In genomic region chr12:52952082-52952801, GRCh38 we compare ENCODE assay signal across 10 cellular contexts. TPM values are rescaled to one million over a fixed set of nuclear protein-coding genes. Genes with fewer than 3 reads are reported as not detected.
DNase-seq lines count a peak whose midpoint lies in the region; ATAC-seq, FAIRE-seq and TF ChIP-seq lines count a peak whose summit lies in the region.
"Had no signal": no experiment of that assay in that cellular context is flagged by ENCODE, and none has a peak within 500 bp of the region (broad histone marks: within the 10 kb centered on the region; RNA-seq: fewer than 3 reads in every experiment).

No MANE protein-coding gene starts in this region.

- TF ChIP-seq CTCF in GM20000 (IDR thresholded peaks at IDR 0.05; ENCODE audit: extremely low read depth, missing control alignments), result peak; percentile 3
- TF ChIP-seq CTCF in endodermal cell (conservative IDR thresholded peaks at IDR 0.05), result peak; percentile 70
- TF ChIP-seq CTCF in progenitor cell of endocrine pancreas (IDR thresholded peaks at IDR 0.05; ENCODE audit: unreplicated experiment), result peak; percentile 45

- no peak for DNase-seq in GM20000 (ENCODE audit: low spot score)
- DNase-seq in NT2/D1 (ENCODE audit: low read depth, low spot score), result no peak
- peak; percentile 71 for DNase-seq in endodermal cell
- DNase-seq in progenitor cell of endocrine pancreas (ENCODE audit: low spot score, unreplicated experiment), result no peak
- no peak for DNase-seq in activated CD4-positive, CD25-positive, alpha-beta regulatory T cell (lab: John Stamatoyannopoulos, UW)
- DNase-seq in GM12891 (ENCODE audit: insufficient read length, low spot score), result no peak
- DNase-seq: activated CD8-positive, alpha-beta memory T cell treated with anti-CD3 and anti-CD28 coated beads, Interleukin-2, amount 10 ng/mL, durations not matched to agents 7 days and 5 days; EL had no signal

- peak overlapping the region; percentile 82 for H3K27ac Mint-ChIP-seq in endodermal cell
- H3K27ac Mint-ChIP-seq in progenitor cell of endocrine pancreas, result peak overlapping the region; percentile 90
- H3K27ac Mint-ChIP-seq: activated CD8-positive, alpha-beta memory T cell treated with anti-CD3 and anti-CD28 coated beads, Interleukin-2, amount 10 ng/mL, durations not matched to agents 7 days and 5 days had no signal

- no peak for FAIRE-seq in GM12891 (lab: Jason Lieb, UNC)

- H3K4me3 Mint-ChIP-seq in endodermal cell, result peak overlapping the region; percentile 100
- peak overlapping the region; percentile 98 for H3K4me3 Mint-ChIP-seq in progenitor cell of endocrine pancreas (ENCODE audit: low read depth)
- H3K4me3 Mint-ChIP-seq: activated CD8-positive, alpha-beta memory T cell treated with anti-CD3 and anti-CD28 coated beads, Interleukin-2, amount 10 ng/mL, durations not matched to agents 7 days and 5 days had no signal

- H3K9me3 Mint-ChIP-seq in endodermal cell, result no peaks in the 10 kb centered on the region
- no peaks in the 10 kb centered on the region for H3K9me3 Mint-ChIP-seq in progenitor cell of endocrine pancreas (ENCODE audit: low read depth)

- WGBS in endodermal cell (ENCODE audit: insufficient coverage in 1 of 2, insufficient read length in 1 of 2), 2 experiments, result 83 to 92% methylated on average over 10 to 15 of the region's 15 CpGs

- ATAC-seq in GM18511 (IDR thresholded peaks at IDR 0.05; ENCODE audit: unreplicated experiment), result no peak
- ATAC-seq: activated CD8-positive, alpha-beta memory T cell treated with anti-CD3 and anti-CD28 coated beads, Interleukin-2, amount 10 ng/mL, durations not matched to agents 7 days and 5 days had no signal

- TF ChIP-seq POLR2A in GM12891 (IDR thresholded peaks at IDR 0.05; ENCODE audit: low read depth, low read length), result no peak

- no peaks in the 10 kb centered on the region for H3K27me3 Mint-ChIP-seq in endodermal cell (ENCODE audit: insufficient read depth)
- no peaks in the 10 kb centered on the region for H3K27me3 Mint-ChIP-seq in progenitor cell of endocrine pancreas

- H3K36me3 ChIP-seq in NT2/D1 (ENCODE audit: insufficient read depth, insufficient read length, low read length), result peaks cover 40% of the 10 kb centered on the region
- peaks cover 37% of the 10 kb centered on the region for H3K36me3 ChIP-seq in endodermal cell (ENCODE audit: control insufficient read depth, insufficient read depth, low read length)

- H3K4me3 ChIP-seq in NT2/D1 (ENCODE audit: insufficient read length, low read depth) (no peak overlapping the region), endodermal cell (ENCODE audit: low read length) (peak overlapping the region; percentile 95)

- H3K27me3 ChIP-seq in NT2/D1 (ENCODE audit: insufficient read depth, insufficient read length) (no peaks in the 10 kb centered on the region), endodermal cell (ENCODE audit: control insufficient read depth, insufficient read depth, low read length, poor library complexity, severe bottlenecking) (no peaks in the 10 kb centered on the region)

- peak overlapping the region; percentile 18 for H3K9ac ChIP-seq in NT2/D1 (ENCODE audit: insufficient read length, low read depth)
- peak overlapping the region; percentile 96 for H3K9ac ChIP-seq in endodermal cell (ENCODE audit: extremely low read depth, low read length, poor library complexity, severe bottlenecking)

- H3K27ac ChIP-seq in endodermal cell (ENCODE audit: low read depth, low read length), result no peak overlapping the region

- H3K9me3 ChIP-seq in NT2/D1 (ENCODE audit: insufficient read depth, low read length), result no peaks in the 10 kb centered on the region
- H3K9me3 ChIP-seq in endodermal cell (ENCODE audit: control insufficient read depth, low read length), result no peaks in the 10 kb centered on the region

- peaks cover 38% of the 10 kb centered on the region for H3K4me1 Mint-ChIP-seq in endodermal cell
- H3K4me1 Mint-ChIP-seq in progenitor cell of endocrine pancreas (ENCODE audit: low read depth), result peaks cover 39% of the 10 kb centered on the region

- H3K36me3 Mint-ChIP-seq in endodermal cell (ENCODE audit: low read depth), result peaks cover 40% of the 10 kb centered on the region
- H3K36me3 Mint-ChIP-seq in progenitor cell of endocrine pancreas (ENCODE audit: insufficient read depth), result peaks cover 27% of the 10 kb centered on the region
- H3K36me3 Mint-ChIP-seq: activated CD8-positive, alpha-beta memory T cell treated with anti-CD3 and anti-CD28 coated beads, Interleukin-2, amount 10 ng/mL, durations not matched to agents 7 days and 5 days had no signal

- peaks cover 17% of the 10 kb centered on the region for H3K4me1 ChIP-seq in NT2/D1 (ENCODE audit: insufficient read depth, insufficient read length)
- peaks cover 3% of the 10 kb centered on the region for H3K4me1 ChIP-seq in endodermal cell (ENCODE audit: control insufficient read depth, insufficient read depth, low read length)

TF ChIP-seq in GM12891, 5 proteins besides CTCF, POLR2A, EP300 and RAD21:
- TF ChIP-seq POU2F2 (IDR thresholded peaks at IDR 0.05; ENCODE audit: low read depth, low read length) (no peak), PAX5 (IDR thresholded peaks at IDR 0.05; ENCODE audit: insufficient read depth, low read length, severe bottlenecking) (no peak), POLR2AphosphoS5 (IDR thresholded peaks at IDR 0.05; ENCODE audit: low read depth, low read length) (no peak), SPI1 (IDR thresholded peaks at IDR 0.05; ENCODE audit: low read depth, low read length) (no peak), TAF1 (IDR thresholded peaks at IDR 0.05; ENCODE audit: low read depth, low read length) (no peak)

RNA-seq across cellular contexts. Expression of gene KRT18, which starts 3.3 kb away (rescaled TPM):
- total RNA-seq in endodermal cell (1,000 to 10,000 TPM in 1 of 2 donors, 100 to 1,000 TPM in 1; 858 to 1,019 TPM), progenitor cell of endocrine pancreas (608 and 692 TPM in 2 replicates)
- 283 TPM for polyA plus RNA-seq in endodermal cell (2013, experiment 1 of 2)
- polyA plus RNA-seq in endodermal cell (2013, experiment 2 of 2), result 352 TPM
- polyA plus RNA-seq in GM12891 (2012; ENCODE audit: low read depth, missing spikeins), result 9.5 TPM

RNA-seq across cellular contexts. Expression of gene KRT8, which starts 47.4 kb away (rescaled TPM):
- 1,000 to 10,000 TPM; 1,663 to 1,920 TPM for total RNA-seq in endodermal cell
- 445 TPM for polyA plus RNA-seq in endodermal cell (2013, experiment 1 of 2)
- polyA plus RNA-seq in endodermal cell (2013, experiment 2 of 2), result 561 TPM
- total RNA-seq in progenitor cell of endocrine pancreas, result 1,180 and 1,246 TPM in 2 replicates
- polyA plus RNA-seq in GM12891 (2012; ENCODE audit: low read depth, missing spikeins), result 2.8 TPM
- total RNA-seq: LHCN-M2 had no signal

RNA-seq across cellular contexts. Expression of gene EIF4B, which starts 54.0 kb away (rescaled TPM):
- total RNA-seq in endodermal cell (100 to 1,000 TPM; 596 to 655 TPM), progenitor cell of endocrine pancreas (447 and 487 TPM in 2 replicates)
- 388 TPM for polyA plus RNA-seq in endodermal cell (2013, experiment 1 of 2)
- polyA plus RNA-seq in endodermal cell (2013, experiment 2 of 2), result 341 TPM
- 328 TPM for polyA plus RNA-seq in GM12891 (2012; ENCODE audit: low read depth, missing spikeins)

Comparison
In these comparisons a context has a peak if more than half of its experiments do, and no peak if none do; other contexts are left out.
1. CTCF ChIP-seq: peak in every context shown above with its lines; median percentile 70 in endodermal cell; 45 in progenitor cell of endocrine pancreas; 3 in GM20000.